Comparison of ENCODE assay signal across 14 cellular contexts in the genomic region with DNA sequence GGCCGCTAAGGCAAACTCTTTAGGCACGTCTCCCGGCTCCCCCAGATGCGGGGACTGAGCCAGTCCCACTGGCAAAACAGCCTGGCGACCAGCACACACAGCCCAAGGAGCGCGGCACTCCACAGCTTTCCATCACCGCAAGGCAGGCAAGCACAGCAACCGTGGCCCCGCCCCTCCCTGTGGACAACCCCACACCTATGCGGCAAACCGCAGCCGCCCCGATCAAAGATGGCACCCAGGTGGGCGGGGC. TPM values are rescaled to one million over a fixed set of nuclear protein-coding genes. Genes with fewer than 3 reads are reported as not detected.
DNase-seq lines count a peak whose midpoint lies in the region; ATAC-seq and TF ChIP-seq lines count a peak whose summit lies in the region.
"Had no signal": no experiment of that assay in that cellular context is flagged by ENCODE, and none has a peak within 500 bp of the region (broad histone marks: within the 10 kb centered on the region; RNA-seq: fewer than 3 reads in every experiment).

No MANE protein-coding gene starts in this region.

- no TSS peak for BruUV-seq in mammary epithelial cell (replicated peaks; lab: Mats Ljungman, UMichigan)

- in situ Hi-C loops in mammary epithelial cell (cut with MboI; ENCODE audit: low sequenced_read_pairs in 2 of 2), result no loop called here

- H2AFZ ChIP-seq in mammary epithelial cell (ENCODE audit: low read depth, low read length), result no peak overlapping the region

- intact Hi-C loops in breast epithelium (cut with DNase I; ENCODE audit: low total_unique reads) (no loop called here), mammary epithelial cell (cut with micrococcal nuclease) (no loop called here), esophagus muscularis mucosa (cut with DNase I) (loop anchor here (5.0 kb wide), 1 partner anchor 91 kb away; no protein-coding TSS in a partner anchor), ovary (cut with DNase I) (loop anchor here in 2 of 4 donors (10.0 kb wide), 2 partner anchors 226 to 236 kb away; no protein-coding TSS in a partner anchor), upper lobe of right lung (cut with DNase I) (no loop called here)

- H3K36me3 ChIP-seq in breast epithelium (no peaks in the 10 kb centered on the region), mammary epithelial cell (ENCODE audit: insufficient read depth, low read length) (no peaks in the 10 kb centered on the region), esophagus muscularis mucosa (no peaks in the 10 kb centered on the region), ovary (no peaks in the 10 kb centered on the region), upper lobe of right lung (no peaks in the 10 kb centered on the region)

- CTCF ChIA-PET in mammary epithelial cell (lab: Charles Lee; ENCODE audit: low non-redundant PET), result no interaction called here

- TF ChIP-seq EP300 in esophagus muscularis mucosa (IDR thresholded peaks at IDR 0.05), result no peak
- no peak for TF ChIP-seq EP300 in ovary (IDR thresholded peaks at IDR 0.05)

- no peak for DNase-seq in breast epithelium (ENCODE audit: low spot score in 2 of 2)
- DNase-seq in mammary epithelial cell, result no peak
- DNase-seq in esophagus muscularis mucosa (ENCODE audit: extremely low spot score), result no peak
- DNase-seq in ovary, result no peak
- DNase-seq in upper lobe of right lung, result no peak
- no peak for DNase-seq in NCI-H2081 treated with DMSO at 0.1 percent for 48 hours (lab: John Stamatoyannopoulos, UW)
- no peak for DNase-seq in pons (ENCODE audit: low spot score)
- no peak for DNase-seq in cortex of kidney (lab: John Stamatoyannopoulos, UW)
- DNase-seq: EL, NCI-H2171 had no signal

- TF ChIP-seq CTCF in breast epithelium (IDR thresholded peaks at IDR 0.05) (no peak), mammary epithelial cell (conservative IDR thresholded peaks at IDR 0.05 in 1 of 2, IDR thresholded peaks at IDR 0.05 in 1 of 2; ENCODE audit: extremely low read depth in 1 of 2, insufficient read depth in 1 of 2, low read depth in 1 of 2, low read length in 2 of 2) (no peak), esophagus muscularis mucosa (IDR thresholded peaks at IDR 0.05) (no peak), ovary (IDR thresholded peaks at IDR 0.05) (no peak), upper lobe of right lung (IDR thresholded peaks at IDR 0.05) (no peak)

- 52% methylated on average over 5 of the region's 15 CpGs for WGBS in mammary epithelial cell (ENCODE audit: low coverage, missing lambda C conversion rate)
- 50% methylated on average over 9 of the region's 15 CpGs for WGBS in esophagus muscularis mucosa
- 53 to 73% (median 53%) methylated on average over 15 of the region's 15 CpGs for WGBS in ovary, 3 donors

- no peak overlapping the region for H3K4me2 ChIP-seq in mammary epithelial cell (ENCODE audit: insufficient read depth, low read depth, low read length)

- dilution Hi-C loops in mammary epithelial cell (cut with HindIII; ENCODE audit: low sequenced_read_pairs), result no loop called here

- no peaks in the 10 kb centered on the region for H3K4me1 ChIP-seq in breast epithelium
- no peaks in the 10 kb centered on the region for H3K4me1 ChIP-seq in mammary epithelial cell (ENCODE audit: insufficient read depth, low read length)
- H3K4me1 ChIP-seq in esophagus muscularis mucosa, result peaks cover 4 to 27% (median 17%) of the 10 kb centered on the region in 4 donors
- peaks cover 2% of the 10 kb centered on the region for H3K4me1 ChIP-seq in ovary (ENCODE audit: insufficient read depth)
- H3K4me1 ChIP-seq in upper lobe of right lung, result no peaks in the 10 kb centered on the region

- TF ChIP-seq POLR2A in breast epithelium (IDR thresholded peaks at IDR 0.05) (no peak), esophagus muscularis mucosa (IDR thresholded peaks at IDR 0.05; ENCODE audit: low read depth) (no peak), ovary (IDR thresholded peaks at IDR 0.05) (no peak)

- peaks cover 0 to 26% of the 10 kb centered on the region in 2 donors for H3K9me3 ChIP-seq in breast epithelium
- peaks cover 35% of the 10 kb centered on the region for H3K9me3 ChIP-seq in mammary epithelial cell (replicated peaks; ENCODE audit: insufficient read depth, low read length)
- H3K9me3 ChIP-seq in esophagus muscularis mucosa, result peaks cover 0 to 6% (median 0%) of the 10 kb centered on the region in 4 donors
- no peaks in the 10 kb centered on the region for H3K9me3 ChIP-seq in ovary
- H3K9me3 ChIP-seq in upper lobe of right lung, result no peaks in the 10 kb centered on the region

- H3K4me3 ChIP-seq in breast epithelium (peak overlapping the region; percentile 40 to 75 (median 64)), mammary epithelial cell (replicated peaks in 1 of 3; ENCODE audit: insufficient read depth in 1 of 3, low read depth in 2 of 3, low read length in 3 of 3) (no peak overlapping the region), esophagus muscularis mucosa (peak overlapping the region; percentile 53 to 69 (median 61)), ovary (peak overlapping the region; percentile 56), upper lobe of right lung (peak overlapping the region; percentile 42)

- H3K27ac ChIP-seq in breast epithelium (peak overlapping the region; percentile 86 to 93), mammary epithelial cell (ENCODE audit: insufficient read depth, low read depth, low read length) (no peak overlapping the region), esophagus muscularis mucosa (replicated peaks in 1 of 4) (peak overlapping the region; percentile 86 to 96 (median 88)), ovary (peak overlapping the region; percentile 0 to 90), upper lobe of right lung (peak overlapping the region; percentile 39)
- H3K27ac ChIP-seq: RWPE1 had no signal

- no peaks in the 10 kb centered on the region for H3K79me2 ChIP-seq in mammary epithelial cell (ENCODE audit: insufficient read depth, low read length)

- H3K27me3 ChIP-seq in breast epithelium (no peaks in the 10 kb centered on the region), mammary epithelial cell (ENCODE audit: insufficient read depth, low read length) (no peaks in the 10 kb centered on the region), esophagus muscularis mucosa (no peaks in the 10 kb centered on the region), ovary (no peaks in the 10 kb centered on the region), upper lobe of right lung (no peaks in the 10 kb centered on the region)

- no peak for ATAC-seq in upper lobe of right lung

- H4K20me1 ChIP-seq in mammary epithelial cell (ENCODE audit: insufficient read depth, low read length), result no peaks in the 10 kb centered on the region

- no peak overlapping the region for H3K9ac ChIP-seq in mammary epithelial cell (ENCODE audit: insufficient read depth, low read length)

RNA-seq across cellular contexts. Expression of a gene that starts 1.9 kb away (rescaled TPM):
- total RNA-seq in breast epithelium, result 10 to 100 TPM in 2 of 3 donors, 1 to 10 TPM in 1; 9.1 to 24.0 (median 17.0) TPM
- 1 to 10 TPM in 1 of 2 donors, under 1 TPM in 1; 0.07 to 3.2 TPM for total RNA-seq in mammary epithelial cell
- polyA plus RNA-seq in mammary epithelial cell, result not detected
- not detected for polyA minus RNA-seq in mammary epithelial cell
- total RNA-seq in esophagus muscularis mucosa, result 10 to 100 TPM in 3 of 4 donors, 1 to 10 TPM in 1; 9.8 to 13.7 (median 10.4) TPM
- 1,000 to 10,000 TPM in 1 of 7 donors, 100 to 1,000 TPM in 6; 146 to 1,197 (median 554) TPM for total RNA-seq in ovary
- polyA plus RNA-seq in ovary, result 100 to 1,000 TPM; 104 to 303 TPM
- 5.7 TPM for total RNA-seq in upper lobe of right lung
- total RNA-seq: activated CD4-positive, alpha-beta T cell treated with anti-CD3 and anti-CD28 coated beads for 36 hours; activated naive CD4-positive, alpha-beta T cell treated with anti-CD3 and anti-CD28 coated beads, Interleukin-2, amount 50 U/mL, for 72 hours had no signal

RNA-seq across cellular contexts. Expression of a gene that starts 1.9 kb away (rescaled TPM):
- total RNA-seq in breast epithelium, result 1 to 10 TPM in 2 of 3 donors, under 1 TPM in 1; 0.48 to 1.6 (median 1.3) TPM
- total RNA-seq in mammary epithelial cell, result not detected
- not detected for polyA plus RNA-seq in mammary epithelial cell
- polyA minus RNA-seq in mammary epithelial cell, result not detected
- 1 to 10 TPM in 1 of 4 donors, not detected in 3; 1.2 TPM for total RNA-seq in esophagus muscularis mucosa
- total RNA-seq in ovary, result 10 to 100 TPM in 6 of 7 donors, 1 to 10 TPM in 1; 2.2 to 34.2 (median 19.6) TPM
- 1 to 10 TPM; 2.7 to 6.7 TPM for polyA plus RNA-seq in ovary
- total RNA-seq in upper lobe of right lung, result not detected
- total RNA-seq: activated CD4-positive, alpha-beta T cell treated with anti-CD3 and anti-CD28 coated beads for 36 hours; activated naive CD4-positive, alpha-beta T cell treated with anti-CD3 and anti-CD28 coated beads, Interleukin-2, amount 50 U/mL, for 72 hours; left cardiac atrium had no signal

Comparison
In these comparisons a context has a peak if more than half of its experiments do, and no peak if none do; other contexts are left out.
1. H3K4me3 ChIP-seq: peak in breast epithelium (3 of 3), esophagus muscularis mucosa (4 of 4), ovary (single experiment) and upper lobe of right lung (single experiment); none in mammary epithelial cell (0 of 3).
2. RNA of a gene that starts 1.9 kb away (total RNA-seq): 146 to 1,197 TPM in ovary; 9.1 to 24.0 TPM in breast epithelium, 9.8 to 13.7 TPM in esophagus muscularis mucosa, 5.7 TPM in upper lobe of right lung (single experiment) and 0.07 to 3.2 TPM in mammary epithelial cell; every median in the first group is over 4 times any median in the second.